In genomic region chr17:1713878-1714487, GRCh38 we compare ENCODE assay signal across 2 cellular contexts.
TF ChIP-seq lines count a peak whose summit lies in the region.

No MANE protein-coding gene starts in this region.

TF ChIP-seq in SK-N-SH, 30 proteins besides CTCF, POLR2A, EP300 and RAD21 (continued from another document):
- TF ChIP-seq, protein P1, sequence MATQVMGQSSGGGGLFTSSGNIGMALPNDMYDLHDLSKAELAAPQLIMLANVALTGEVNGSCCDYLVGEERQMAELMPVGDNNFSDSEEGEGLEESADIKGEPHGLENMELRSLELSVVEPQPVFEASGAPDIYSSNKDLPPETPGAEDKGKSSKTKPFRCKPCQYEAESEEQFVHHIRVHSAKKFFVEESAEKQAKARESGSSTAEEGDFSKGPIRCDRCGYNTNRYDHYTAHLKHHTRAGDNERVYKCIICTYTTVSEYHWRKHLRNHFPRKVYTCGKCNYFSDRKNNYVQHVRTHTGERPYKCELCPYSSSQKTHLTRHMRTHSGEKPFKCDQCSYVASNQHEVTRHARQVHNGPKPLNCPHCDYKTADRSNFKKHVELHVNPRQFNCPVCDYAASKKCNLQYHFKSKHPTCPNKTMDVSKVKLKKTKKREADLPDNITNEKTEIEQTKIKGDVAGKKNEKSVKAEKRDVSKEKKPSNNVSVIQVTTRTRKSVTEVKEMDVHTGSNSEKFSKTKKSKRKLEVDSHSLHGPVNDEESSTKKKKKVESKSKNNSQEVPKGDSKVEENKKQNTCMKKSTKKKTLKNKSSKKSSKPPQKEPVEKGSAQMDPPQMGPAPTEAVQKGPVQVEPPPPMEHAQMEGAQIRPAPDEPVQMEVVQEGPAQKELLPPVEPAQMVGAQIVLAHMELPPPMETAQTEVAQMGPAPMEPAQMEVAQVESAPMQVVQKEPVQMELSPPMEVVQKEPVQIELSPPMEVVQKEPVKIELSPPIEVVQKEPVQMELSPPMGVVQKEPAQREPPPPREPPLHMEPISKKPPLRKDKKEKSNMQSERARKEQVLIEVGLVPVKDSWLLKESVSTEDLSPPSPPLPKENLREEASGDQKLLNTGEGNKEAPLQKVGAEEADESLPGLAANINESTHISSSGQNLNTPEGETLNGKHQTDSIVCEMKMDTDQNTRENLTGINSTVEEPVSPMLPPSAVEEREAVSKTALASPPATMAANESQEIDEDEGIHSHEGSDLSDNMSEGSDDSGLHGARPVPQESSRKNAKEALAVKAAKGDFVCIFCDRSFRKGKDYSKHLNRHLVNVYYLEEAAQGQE (IDR thresholded peaks at IDR 0.05; ENCODE audit: low read depth, low read length), result no peak
TF ChIP-seq in SK-N-SH: peak in this region for 0.

TF ChIP-seq in SK-N-SH treated with all-trans-retinoic acid at 6 μM for 48 hours, 23 proteins besides CTCF, POLR2A, EP300 and RAD21 (continued from another document):
- TF ChIP-seq TSHZ2 (CRISPR knock-in tag; IDR thresholded peaks at IDR 0.05) (no peak), ISL1 (CRISPR knock-in tag; IDR thresholded peaks at IDR 0.05) (no peak), ESRRG (CRISPR knock-in tag; IDR thresholded peaks at IDR 0.05) (no peak), ARNTL (CRISPR knock-in tag; IDR thresholded peaks at IDR 0.05; ENCODE audit: borderline replicate concordance, low read depth) (no peak), ZNF8 (CRISPR knock-in tag; IDR thresholded peaks at IDR 0.05) (no peak), RARB (CRISPR knock-in tag; IDR thresholded peaks at IDR 0.05) (no peak), ZNF565 (CRISPR knock-in tag; conservative IDR thresholded peaks at IDR 0.05; ENCODE audit: low read depth) (no peak), TOX (CRISPR knock-in tag; IDR thresholded peaks at IDR 0.05; ENCODE audit: borderline replicate concordance) (no peak), ZFP30 (CRISPR knock-in tag; IDR thresholded peaks at IDR 0.05) (no peak)
TF ChIP-seq in SK-N-SH treated with all-trans-retinoic acid at 6 μM for 48 hours: peak in this region for 0.
